In the genomic region with DNA sequence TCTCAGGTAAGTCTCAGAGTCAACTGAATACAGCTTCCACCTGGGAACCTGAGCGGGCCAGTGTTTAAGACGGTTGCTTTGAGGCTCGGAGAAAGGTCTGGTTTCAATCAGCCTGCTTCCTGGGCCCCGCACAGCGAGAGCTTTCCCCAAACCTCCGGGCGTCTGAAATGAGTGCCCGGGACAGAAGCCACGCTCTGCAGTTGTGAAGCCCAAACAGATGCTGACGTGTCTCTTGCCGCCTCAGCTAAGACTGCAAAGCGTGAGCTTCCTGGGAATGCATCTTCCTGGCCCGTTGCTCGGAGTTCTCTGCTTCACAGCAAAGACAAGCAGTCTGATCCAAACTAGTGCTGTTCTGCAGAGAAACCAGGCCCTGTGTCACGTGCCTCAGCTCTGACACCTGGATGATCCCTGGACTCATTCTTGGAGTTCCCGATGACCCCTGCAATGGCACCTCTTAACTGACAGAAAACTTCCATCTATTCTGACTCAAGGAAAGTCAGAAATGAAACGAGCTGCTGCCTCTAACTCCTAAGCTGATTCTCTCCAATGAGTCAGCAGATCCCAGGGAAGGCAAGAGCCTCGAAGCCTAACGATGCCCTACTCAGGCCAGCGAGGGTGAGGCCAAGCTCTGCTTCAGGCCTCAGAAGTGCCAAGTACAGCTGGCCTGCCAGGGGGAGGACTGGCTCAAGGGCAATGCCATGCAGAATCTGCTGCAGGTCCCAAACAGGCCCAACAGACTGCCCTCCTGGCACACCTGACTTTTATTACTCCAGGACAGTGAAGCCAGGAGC, we compare ENCODE assay signal across 2 cellular contexts.
A peak's percentile ranks its signal among the peaks of the same experiment; 100 is the strongest.
TF ChIP-seq lines count a peak whose summit lies in the region.

No MANE protein-coding gene starts in this region.

TF ChIP-seq in H1, 55 proteins besides CTCF, POLR2A, EP300 and RAD21:
- peak; percentile 44 for TF ChIP-seq BACH1 (IDR thresholded peaks at IDR 0.05; ENCODE audit: low read length)
- no peak for TF ChIP-seq KDM4A (IDR thresholded peaks at IDR 0.05; ENCODE audit: low read depth, low read length, severe bottlenecking)
- no peak for TF ChIP-seq RNF2 (IDR thresholded peaks at IDR 0.05; ENCODE audit: borderline replicate concordance, low read depth, low read length, missing control alignments, poor library complexity, severe bottlenecking)
- TF ChIP-seq MAFK (IDR thresholded peaks at IDR 0.05; ENCODE audit: low read depth, low read length): peak; percentile 29; the same call in 1 of the 2 replicates
TF ChIP-seq in H1: peak in this region for 2.

TF ChIP-seq in GM12891, 5 proteins besides CTCF, POLR2A, EP300 and RAD21:
- TF ChIP-seq POU2F2 (IDR thresholded peaks at IDR 0.05; ENCODE audit: low read depth, low read length) (no peak), TAF1 (IDR thresholded peaks at IDR 0.05; ENCODE audit: low read depth, low read length) (no peak), POLR2AphosphoS5 (IDR thresholded peaks at IDR 0.05; ENCODE audit: low read depth, low read length) (no peak), SPI1 (IDR thresholded peaks at IDR 0.05; ENCODE audit: low read depth, low read length) (no peak), PAX5 (IDR thresholded peaks at IDR 0.05; ENCODE audit: insufficient read depth, low read length, severe bottlenecking) (no peak)
